Comparison of ENCODE assay signal across 8 cellular contexts in genomic region chr21:39379986-39380891, GRCh38.
A peak's percentile ranks its signal among the peaks of the same experiment; 100 is the strongest.
DNase-seq lines count a peak whose midpoint lies in the region; ATAC-seq and TF ChIP-seq lines count a peak whose summit lies in the region.

No MANE protein-coding gene starts in this region.

- peak overlapping the region; percentile 97 for H3K4me3 ChIP-seq in AG09309 (ENCODE audit: control insufficient read depth, low read depth, low read length)

- H3K27me3 Mint-ChIP-seq in central memory CD8-positive, alpha-beta T cell, result peaks cover 31% of the 10 kb centered on the region

- H3K27ac Mint-ChIP-seq in central memory CD8-positive, alpha-beta T cell (ENCODE audit: low read depth), result peak overlapping the region; percentile 92

- no peak for TF ChIP-seq CTCF in AG09309 (IDR thresholded peaks at IDR 0.05; ENCODE audit: control insufficient read depth, insufficient read depth, low read depth, low read length, missing control alignments)

- DNase-seq in AG09309 (ENCODE audit: low read depth) (peak; percentile 77), NCI-H345 (lab: John Stamatoyannopoulos, UW) (peak; percentile 95), islet precursor cell (peak; percentile 98)
- DNase-seq in activated CD4-positive, CD25-positive, alpha-beta regulatory T cell treated with anti-CD3 and anti-CD28 coated beads, Interleukin-2, amount 50 U/mL, for 16 hours (ENCODE audit: low read depth, low spot score), result peak; percentile 73
- DNase-seq in central memory CD8-positive, alpha-beta T cell (ENCODE audit: low spot score in 2 of 2), result peak; percentile 74 to 78
- DNase-seq in stimulated activated CD4-positive, alpha-beta T cell treated with anti-CD3 and anti-CD28 coated beads, Interleukin-12 subunit alpha, Interleukin-12 subunit beta, amount 100 ng/mL, for 4 hours, result peak; percentile 87

- H3K4me3 Mint-ChIP-seq in central memory CD8-positive, alpha-beta T cell, result peak overlapping the region; percentile 89

- peaks cover 19% of the 10 kb centered on the region for H3K4me1 Mint-ChIP-seq in central memory CD8-positive, alpha-beta T cell

- no peaks in the 10 kb centered on the region for H3K9me3 Mint-ChIP-seq in central memory CD8-positive, alpha-beta T cell

- ATAC-seq in GM19025 (IDR thresholded peaks at IDR 0.05; ENCODE audit: low read depth, unreplicated experiment) (peak; percentile 97), HG03280 (IDR thresholded peaks at IDR 0.05; ENCODE audit: unreplicated experiment) (peak; percentile 91)
- ATAC-seq in central memory CD8-positive, alpha-beta T cell (replicated peaks; ENCODE audit: extremely low read depth, poor library complexity, severe bottlenecking), result peak; percentile 95

- peaks cover 8% of the 10 kb centered on the region for H3K36me3 Mint-ChIP-seq in central memory CD8-positive, alpha-beta T cell (ENCODE audit: insufficient read depth)

Comparison
In these comparisons a context has a peak if more than half of its experiments do, and no peak if none do; other contexts are left out.
1. Peak in every context shown above with its lines: DNase-seq, ATAC-seq and H3K4me3 ChIP-seq.